In genomic region chr1:156198831-156199349, GRCh38 we compare ENCODE assay signal across 17 cellular contexts. TPM values are rescaled to one million over a fixed set of nuclear protein-coding genes. Genes with fewer than 3 reads are reported as not detected.
A peak's percentile ranks its signal among the peaks of the same experiment; 100 is the strongest.
DNase-seq lines count a peak whose midpoint lies in the region; ATAC-seq, FAIRE-seq and TF ChIP-seq lines count a peak whose summit lies in the region.
"Had no signal": no experiment of that assay in that cellular context is flagged by ENCODE, and none has a peak within 500 bp of the region (broad histone marks: within the 10 kb centered on the region; RNA-seq: fewer than 3 reads in every experiment).

No MANE protein-coding gene starts in this region.

- no peak overlapping the region for H2AFZ ChIP-seq in GM12878 (ENCODE audit: control insufficient read depth, low read depth, low read length)

- peaks cover 11% of the 10 kb centered on the region for H3K4me1 ChIP-seq in GM12878 (ENCODE audit: control insufficient read depth, insufficient read depth, low read length)

- CTCF ChIA-PET in GM12878 (lab: Yijun Ruan, JAX): interaction anchor here (1.1 to 7.2 kb wide), 11 partner anchors 14 to 121 kb away, joined by 3 to 76 read pairs (median 4); partner anchors contain the start of genes PMF1, SEMA4A and SMG5

- FAIRE-seq in GM12878 (lab: Jason Lieb, UNC): no peak
- FAIRE-seq: endometrium, urothelium cell line had no signal

- no peak for TF ChIP-seq POLR2A in GM12878 (IDR thresholded peaks at IDR 0.05; ENCODE audit: low read depth, low read length)

- H3K27ac ChIP-seq in GM12878 (ENCODE audit: control insufficient read depth, insufficient read depth): peak overlapping the region; percentile 69
- H3K27ac ChIP-seq: gastrocnemius medialis, SJCRH30 had no signal

- H3K27me3 Mint-ChIP-seq in activated naive CD4-positive, alpha-beta T cell treated with anti-CD3 and anti-CD28 coated beads, Interleukin-2, amount 50 U/mL, for 24 hours: no peaks in the 10 kb centered on the region
- H3K27me3 Mint-ChIP-seq: progenitor cell of endocrine pancreas had no signal

- H4K20me1 ChIP-seq in GM12878 (ENCODE audit: control insufficient read depth, insufficient read depth): no peaks in the 10 kb centered on the region

- H3K27ac Mint-ChIP-seq in activated naive CD4-positive, alpha-beta T cell treated with anti-CD3 and anti-CD28 coated beads, Interleukin-2, amount 50 U/mL, for 24 hours: peak overlapping the region; percentile 83
- H3K27ac Mint-ChIP-seq: progenitor cell of endocrine pancreas had no signal

- peaks cover 79% of the 10 kb centered on the region for H3K79me2 ChIP-seq in GM12878 (ENCODE audit: control insufficient read depth, insufficient read depth, low read length)

- SMC1A ChIA-PET in GM12878 (lab: Charles Lee; ENCODE audit: uncharacterized antibody, unreplicated experiment): interaction anchor here (0.6 to 6.5 kb wide), 15 partner anchors 10 to 1081 kb away, joined by 3 to 50 read pairs (median 6); partner anchors contain the start of genes PMF1, SEMA4A and SMG5

- H3K36me3 ChIP-seq in GM12878 (ENCODE audit: control insufficient read depth in 2 of 2, insufficient read depth in 2 of 2, low read length in 1 of 2): peaks cover 8 to 12% of the 10 kb centered on the region in 2 experiments; a peak in 3 of 4 replicates

- H3K4me1 Mint-ChIP-seq in activated naive CD4-positive, alpha-beta T cell treated with anti-CD3 and anti-CD28 coated beads, Interleukin-2, amount 50 U/mL, for 24 hours: peaks cover 58% of the 10 kb centered on the region

- TF ChIP-seq RAD21 in GM12878 (IDR thresholded peaks at IDR 0.05; ENCODE audit: insufficient read depth, low read depth, low read length): no peak

- DNase-seq in activated naive CD4-positive, alpha-beta T cell treated with Interleukin-2 at 50 U/mL for 16 hours: no peak
- DNase-seq in GM12878 (ENCODE audit: low read depth, low spot score) (peak; percentile 41), Right ventricle myocardium superior (no peak), occipital lobe (lab: John Stamatoyannopoulos, UW) (no peak)
- no peak for DNase-seq in stimulated activated naive CD8-positive, alpha-beta T cell treated with anti-CD3 and anti-CD28 coated beads, Interleukin-15, Interleukin-2, amounts not matched to agents 100 U/mL and 50 U/mL, for 24 hours
- DNase-seq: gastrocnemius medialis, H9, islet precursor cell, mucosa of descending colon, NCI-H2107, SJCRH30 had no signal

- TF ChIP-seq EP300 in GM12878 (IDR thresholded peaks at IDR 0.05; ENCODE audit: borderline replicate concordance in 1 of 2, control insufficient read depth in 1 of 2, low read depth in 2 of 2, low read length in 2 of 2): peak in 1 of 2 experiments; percentile 21; a peak in 2 of 4 replicates

- H3K4me2 ChIP-seq in GM12878 (ENCODE audit: control insufficient read depth, insufficient read depth): peak overlapping the region; percentile 62

- TF ChIP-seq CTCF in GM12878 (IDR thresholded peaks at IDR 0.05 in 2 of 3, conservative IDR thresholded peaks at IDR 0.05 in 1 of 3; ENCODE audit: control insufficient read depth in 2 of 3, extremely low read depth in 1 of 3, insufficient read depth in 1 of 3, low read depth in 3 of 3, low read length in 3 of 3): no peak

- no peaks in the 10 kb centered on the region for H3K27me3 ChIP-seq in GM12878 (replicated peaks in 1 of 2; ENCODE audit: control insufficient read depth in 2 of 2, insufficient read depth in 2 of 2, low read length in 1 of 2)
- H3K27me3 ChIP-seq: gastrocnemius medialis, SJCRH30 had no signal

- H3K36me3 Mint-ChIP-seq in activated naive CD4-positive, alpha-beta T cell treated with anti-CD3 and anti-CD28 coated beads, Interleukin-2, amount 50 U/mL, for 24 hours: peaks cover 20% of the 10 kb centered on the region

- peak overlapping the region; percentile 76 for H3K4me3 Mint-ChIP-seq in activated naive CD4-positive, alpha-beta T cell treated with anti-CD3 and anti-CD28 coated beads, Interleukin-2, amount 50 U/mL, for 24 hours
- H3K4me3 Mint-ChIP-seq: H9 had no signal

- RAD21 ChIA-PET in GM12878 (lab: Charles Lee; ENCODE audit: unreplicated experiment): interaction anchor here (0.7 to 7.4 kb wide), 10 partner anchors 13 to 102 kb away, joined by 3 to 139 read pairs (median 5); partner anchors contain the start of genes PMF1 and SEMA4A

- H3K9me3 Mint-ChIP-seq in activated naive CD4-positive, alpha-beta T cell treated with anti-CD3 and anti-CD28 coated beads, Interleukin-2, amount 50 U/mL, for 24 hours: no peaks in the 10 kb centered on the region
- H3K9me3 Mint-ChIP-seq: H9 had no signal

- intact Hi-C loops in GM12878 (cut with micrococcal nuclease; ENCODE audit: unreplicated experiment): loop anchor here (2.0 kb wide), 1 partner anchor 44 kb away; no protein-coding TSS in a partner anchor
- intact Hi-C loops in Right ventricle myocardium superior (cut with DNase I): loop anchor here (10.0 kb wide), 1 partner anchor 54 kb away; no protein-coding TSS in a partner anchor

- POLR2A ChIA-PET in GM12878 (lab: Charles Lee): interaction anchor here (0.5 to 11.8 kb wide), 12 partner anchors 13 to 84 kb away, joined by 3 to 158 read pairs (median 4); partner anchors contain the start of genes PMF1, SEMA4A and SMG5

- H3K4me3 ChIP-seq in GM12878: peak overlapping the region; percentile 50; the same call in 1 of the 2 replicates
- H3K4me3 ChIP-seq: gastrocnemius medialis, mucosa of descending colon, SJCRH30 had no signal

- ATAC-seq in HG03432 (IDR thresholded peaks at IDR 0.05; ENCODE audit: unreplicated experiment) (peak; percentile 39), GM12878 (peak; percentile 80), Right ventricle myocardium superior (ENCODE audit: poor library complexity) (no peak), GM21576 (IDR thresholded peaks at IDR 0.05; ENCODE audit: unreplicated experiment) (no peak)
- ATAC-seq in stimulated activated naive CD8-positive, alpha-beta T cell treated with anti-CD3 and anti-CD28 coated beads, Interleukin-15, Interleukin-2, amounts not matched to agents 100 U/mL and 50 U/mL, for 24 hours: peak; percentile 82
- ATAC-seq: gastrocnemius medialis, mucosa of descending colon had no signal

- in situ Hi-C loops in GM12878 (cut with MboI): no loop called here

- WGBS in GM12878 (ENCODE audit: insufficient coverage, insufficient replicate concordance, low lambda C conversion rate, missing lambda C conversion rate): 0% methylated on average over 5 of the region's 5 CpGs

- peak overlapping the region; percentile 4; the same call in 1 of the 2 replicates for H3K9ac ChIP-seq in GM12878 (ENCODE audit: control insufficient read depth, insufficient read depth, low read length)

- H3K9me3 ChIP-seq in GM12878 (replicated peaks; ENCODE audit: control insufficient read depth, insufficient read depth, low read length): no peaks in the 10 kb centered on the region
- H3K9me3 ChIP-seq: gastrocnemius medialis, mucosa of descending colon, SJCRH30 had no signal

- no TSS peak for BruUV-seq in GM12878 (replicated peaks; lab: Mats Ljungman, UMichigan)

RNA-seq across cellular contexts. Expression of gene SLC25A44, which starts 5.0 kb away (rescaled TPM):
- 29.0 and 32.4 TPM in 2 replicates for total RNA-seq in GM12878 (2013; cell fraction: nucleolus; rRNA removed)
- 22.4 and 25.6 TPM in 2 replicates for total RNA-seq in GM12878 (2014; rRNA removed)
- total RNA-seq in GM12878 (2014; rRNA removed; fragmentation: Illumina TruSeq; extraction: Trizol): 21.1 TPM in 2 replicates
- total RNA-seq in GM12878 (2021): 28.7 and 37.7 TPM in 2 replicates
- 12.3 TPM for polyA plus RNA-seq in GM12878 (2011; ENCODE audit: low read depth)
- polyA plus RNA-seq in GM12878 (2011; rRNA removed): 22.2 and 36.3 TPM in 2 replicates
- polyA plus RNA-seq in GM12878 (2011; cell fraction: cytosol; rRNA removed): 37.9 and 40.4 TPM in 2 replicates
- polyA plus RNA-seq in GM12878 (2011; cell fraction: nucleus; rRNA removed): 21.2 and 21.6 TPM in 2 replicates
- polyA plus RNA-seq in GM12878 (2012): 12.9 and 17.2 TPM in 2 replicates
- polyA plus RNA-seq in GM12878 (2014; fragmentation: Illumina TruSeq; extraction: Trizol): 36.5 and 43.3 TPM in 2 replicates
- 1 to 10 TPM; 7.1 to 9.2 TPM for polyA plus RNA-seq in GM12878 (2014; fragmentation: Nextera tagmentation; extraction: Ambion mirVana)
- polyA plus RNA-seq in GM12878 (2014; rRNA removed): 28.3 and 29.9 TPM in 2 replicates
- polyA plus RNA-seq in GM12878 (2016; fragmentation: Nextera tagmentation; extraction: Ambion mirVana): 10 to 100 TPM; 32.5 to 35.8 TPM
- 39.0 and 49.8 TPM in 2 replicates for polyA minus RNA-seq in GM12878 (2011; rRNA and poly(A)+ RNA removed)
- 10.4 and 12.9 TPM in 2 replicates for polyA minus RNA-seq in GM12878 (2011; cell fraction: cytosol; rRNA and poly(A)+ RNA removed)
- 7.4 and 13.0 TPM in 2 replicates for polyA minus RNA-seq in GM12878 (2011; cell fraction: nucleus; rRNA and poly(A)+ RNA removed)
- total RNA-seq in Right ventricle myocardium superior: 15.8 TPM
- total RNA-seq in occipital lobe: 9.7 TPM

RNA-seq across cellular contexts. Expression of gene PMF1, which starts 13.9 kb away (rescaled TPM):
- 23.6 and 24.0 TPM in 2 replicates for total RNA-seq in GM12878 (2013; cell fraction: nucleolus; rRNA removed)
- 70.8 and 72.4 TPM in 2 replicates for total RNA-seq in GM12878 (2014; rRNA removed)
- total RNA-seq in GM12878 (2014; rRNA removed; fragmentation: Illumina TruSeq; extraction: Trizol): 52.8 and 60.1 TPM in 2 replicates
- total RNA-seq in GM12878 (2021): 63.7 and 68.4 TPM in 2 replicates
- polyA plus RNA-seq in GM12878 (2011; ENCODE audit: low read depth): 34.3 TPM
- polyA plus RNA-seq in GM12878 (2011; rRNA removed): 39.9 and 52.8 TPM in 2 replicates
- polyA plus RNA-seq in GM12878 (2011; cell fraction: cytosol; rRNA removed): 98.3 and 110 TPM in 2 replicates
- polyA plus RNA-seq in GM12878 (2011; cell fraction: nucleus; rRNA removed): 47.2 and 59.4 TPM in 2 replicates
- 42.0 and 52.6 TPM in 2 replicates for polyA plus RNA-seq in GM12878 (2012)
- 62.4 and 72.7 TPM in 2 replicates for polyA plus RNA-seq in GM12878 (2014; fragmentation: Illumina TruSeq; extraction: Trizol)
- 10 to 100 TPM in 1 of 2 experiments, 1 to 10 TPM in 1; 6.7 to 17.6 TPM for polyA plus RNA-seq in GM12878 (2014; fragmentation: Nextera tagmentation; extraction: Ambion mirVana)
- polyA plus RNA-seq in GM12878 (2014; rRNA removed): 81.0 and 81.7 TPM in 2 replicates
- 100 to 1,000 TPM in 1 of 2 experiments, 10 to 100 TPM in 1; 97.8 to 105 TPM for polyA plus RNA-seq in GM12878 (2016; fragmentation: Nextera tagmentation; extraction: Ambion mirVana)
- 20.9 and 31.2 TPM in 2 replicates for polyA minus RNA-seq in GM12878 (2011; rRNA and poly(A)+ RNA removed)
- 10.0 and 11.7 TPM in 2 replicates for polyA minus RNA-seq in GM12878 (2011; cell fraction: cytosol; rRNA and poly(A)+ RNA removed)
- 4.7 and 10.7 TPM in 2 replicates for polyA minus RNA-seq in GM12878 (2011; cell fraction: nucleus; rRNA and poly(A)+ RNA removed)
- total RNA-seq in Right ventricle myocardium superior: 64.8 TPM
- 29.2 TPM for total RNA-seq in occipital lobe

RNA-seq across cellular contexts. Expression of gene BGLAP, which starts 43.1 kb away (rescaled TPM):
- 2.5 and 2.7 TPM in 2 replicates for total RNA-seq in GM12878 (2013; cell fraction: nucleolus; rRNA removed)
- total RNA-seq in GM12878 (2014; rRNA removed): 0.54 and 1.8 TPM in 2 replicates
- total RNA-seq in GM12878 (2014; rRNA removed; fragmentation: Illumina TruSeq; extraction: Trizol): 0.40 TPM in 1 of 2 replicates, not detected in the other
- 0.40 and 0.74 TPM in 2 replicates for total RNA-seq in GM12878 (2021)
- polyA plus RNA-seq in GM12878 (2011; ENCODE audit: low read depth): 0.45 TPM
- 0.23 TPM in 1 of 2 replicates, not detected in the other for polyA plus RNA-seq in GM12878 (2011; rRNA removed)
- polyA plus RNA-seq in GM12878 (2011; cell fraction: cytosol; rRNA removed): 0.21 and 0.67 TPM in 2 replicates
- 1.9 and 2.8 TPM in 2 replicates for polyA plus RNA-seq in GM12878 (2011; cell fraction: nucleus; rRNA removed)
- polyA plus RNA-seq in GM12878 (2012): 0.45 and 0.77 TPM in 2 replicates
- not detected in 2 replicates for polyA plus RNA-seq in GM12878 (2014; fragmentation: Illumina TruSeq; extraction: Trizol)
- polyA plus RNA-seq in GM12878 (2014; fragmentation: Nextera tagmentation; extraction: Ambion mirVana): not detected
- polyA plus RNA-seq in GM12878 (2014; rRNA removed): 0.69 and 1.3 TPM in 2 replicates
- under 1 TPM; 0.20 to 0.40 TPM for polyA plus RNA-seq in GM12878 (2016; fragmentation: Nextera tagmentation; extraction: Ambion mirVana)
- polyA minus RNA-seq in GM12878 (2011; rRNA and poly(A)+ RNA removed): not detected in 2 replicates
- polyA minus RNA-seq in GM12878 (2011; cell fraction: cytosol; rRNA and poly(A)+ RNA removed): not detected in 2 replicates
- polyA minus RNA-seq in GM12878 (2011; cell fraction: nucleus; rRNA and poly(A)+ RNA removed): 1.3 and 2.6 TPM in 2 replicates
- total RNA-seq in Right ventricle myocardium superior: 0.83 TPM
- total RNA-seq in occipital lobe: not detected
- total RNA-seq: gastrocnemius medialis had no signal

RNA-seq across cellular contexts. Expression of gene SEMA4A, which starts 45.5 kb away (rescaled TPM):
- 64.1 and 65.1 TPM in 2 replicates for total RNA-seq in GM12878 (2013; cell fraction: nucleolus; rRNA removed)
- total RNA-seq in GM12878 (2014; rRNA removed) (24.4 and 36.5 TPM in 2 replicates), GM12878 (2014; rRNA removed; fragmentation: Illumina TruSeq; extraction: Trizol) (16.5 and 17.2 TPM in 2 replicates), GM12878 (2021) (46.3 and 52.1 TPM in 2 replicates), Right ventricle myocardium superior (1.4 TPM), occipital lobe (13.6 TPM)
- 18.2 TPM for polyA plus RNA-seq in GM12878 (2011; ENCODE audit: low read depth)
- polyA plus RNA-seq in GM12878 (2011; rRNA removed) (10.5 and 20.9 TPM in 2 replicates), GM12878 (2014; fragmentation: Illumina TruSeq; extraction: Trizol) (25.7 and 31.2 TPM in 2 replicates), GM12878 (2014; fragmentation: Nextera tagmentation; extraction: Ambion mirVana) (1 to 10 TPM; 2.6 to 3.4 TPM), GM12878 (2014; rRNA removed) (34.4 and 38.4 TPM in 2 replicates), GM12878 (2016; fragmentation: Nextera tagmentation; extraction: Ambion mirVana) (10 to 100 TPM; 60.3 to 64.2 TPM)
- 24.1 and 29.5 TPM in 2 replicates for polyA plus RNA-seq in GM12878 (2011; cell fraction: cytosol; rRNA removed)
- 35.2 and 36.4 TPM in 2 replicates for polyA plus RNA-seq in GM12878 (2011; cell fraction: nucleus; rRNA removed)
- 25.7 and 38.9 TPM in 2 replicates for polyA plus RNA-seq in GM12878 (2012)
- 35.6 and 48.7 TPM in 2 replicates for polyA minus RNA-seq in GM12878 (2011; rRNA and poly(A)+ RNA removed)
- polyA minus RNA-seq in GM12878 (2011; cell fraction: cytosol; rRNA and poly(A)+ RNA removed): 21.6 and 23.9 TPM in 2 replicates
- polyA minus RNA-seq in GM12878 (2011; cell fraction: nucleus; rRNA and poly(A)+ RNA removed): 25.8 and 43.8 TPM in 2 replicates

RNA-seq across cellular contexts. Expression of gene PAQR6, which starts 49.0 kb away (rescaled TPM):
- total RNA-seq in GM12878 (2013; cell fraction: nucleolus; rRNA removed): 7.9 and 12.4 TPM in 2 replicates
- total RNA-seq in GM12878 (2014; rRNA removed): 2.3 and 2.9 TPM in 2 replicates
- 0.98 and 1.1 TPM in 2 replicates for total RNA-seq in GM12878 (2014; rRNA removed; fragmentation: Illumina TruSeq; extraction: Trizol)
- 2.6 and 3.5 TPM in 2 replicates for total RNA-seq in GM12878 (2021)
- polyA plus RNA-seq in GM12878 (2011; ENCODE audit: low read depth): 2.2 TPM
- polyA plus RNA-seq in GM12878 (2011; rRNA removed): 1.8 and 2.4 TPM in 2 replicates
- polyA plus RNA-seq in GM12878 (2011; cell fraction: cytosol; rRNA removed): 2.2 and 3.4 TPM in 2 replicates
- 31.9 and 41.6 TPM in 2 replicates for polyA plus RNA-seq in GM12878 (2011; cell fraction: nucleus; rRNA removed)
- 4.3 and 5.0 TPM in 2 replicates for polyA plus RNA-seq in GM12878 (2012)
- polyA plus RNA-seq in GM12878 (2014; fragmentation: Illumina TruSeq; extraction: Trizol): 1.0 and 1.3 TPM in 2 replicates
- under 1 TPM; 0.42 to 0.73 TPM for polyA plus RNA-seq in GM12878 (2014; fragmentation: Nextera tagmentation; extraction: Ambion mirVana)
- polyA plus RNA-seq in GM12878 (2014; rRNA removed): 4.5 and 5.1 TPM in 2 replicates
- polyA plus RNA-seq in GM12878 (2016; fragmentation: Nextera tagmentation; extraction: Ambion mirVana): 1 to 10 TPM in 1 of 2 experiments, under 1 TPM in 1; 0.77 to 1.3 TPM
- polyA minus RNA-seq in GM12878 (2011; rRNA and poly(A)+ RNA removed): 0.29 and 0.46 TPM in 2 replicates
- not detected in 2 replicates for polyA minus RNA-seq in GM12878 (2011; cell fraction: cytosol; rRNA and poly(A)+ RNA removed)
- 1.5 and 3.1 TPM in 2 replicates for polyA minus RNA-seq in GM12878 (2011; cell fraction: nucleus; rRNA and poly(A)+ RNA removed)
- 0.51 TPM for total RNA-seq in Right ventricle myocardium superior
- 8.6 TPM for total RNA-seq in occipital lobe

Comparison
In these comparisons a context has a peak if more than half of its experiments do, and no peak if none do; other contexts are left out.
1. ATAC-seq: peak in HG03432 (single experiment), GM12878 (single experiment) and stimulated activated naive CD8-positive, alpha-beta T cell treated with anti-CD3 and anti-CD28 coated beads, Interleukin-15, Interleukin-2, amounts not matched to agents 100 U/mL and 50 U/mL, for 24 hours (single experiment); none in Right ventricle myocardium superior (single experiment) and GM21576 (single experiment).